In the genomic region with DNA sequence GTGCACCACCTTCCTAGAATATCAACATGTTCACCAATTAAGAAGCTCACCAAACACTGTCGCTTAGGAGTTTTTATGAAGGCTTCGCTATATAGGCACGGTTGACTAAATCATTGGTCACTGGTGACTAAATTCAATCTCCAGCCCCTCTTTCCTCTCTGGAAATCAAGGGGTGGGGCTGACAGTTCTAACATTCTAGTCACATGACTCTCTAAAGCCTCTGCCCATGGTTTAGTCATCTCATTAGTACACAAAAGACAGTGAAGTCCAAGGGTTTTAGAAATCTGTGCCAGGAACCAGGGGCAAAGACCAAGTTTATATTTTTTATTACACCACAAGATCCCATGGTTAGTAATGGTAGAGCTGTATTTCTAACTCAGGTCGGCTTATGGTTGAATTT, we compare ENCODE assay signal across 23 cellular contexts.
DNase-seq lines count a peak whose midpoint lies in the region; ATAC-seq and TF ChIP-seq lines count a peak whose summit lies in the region.
"Had no signal": no experiment of that assay in that cellular context is flagged by ENCODE, and none has a peak within 500 bp of the region (broad histone marks: within the 10 kb centered on the region; RNA-seq: fewer than 3 reads in every experiment).

No MANE protein-coding gene starts in this region.

- no peak overlapping the region for H3K4me3 ChIP-seq in epithelial cell of proximal tubule (ENCODE audit: low read depth, low read length)
- H3K4me3 ChIP-seq: GM23338, K562 had no signal

- TF ChIP-seq CTCF in epithelial cell of proximal tubule (conservative IDR thresholded peaks at IDR 0.05; ENCODE audit: low read depth, low read length) = no peak

- DNase-seq in A172 (ENCODE audit: low spot score) (peak; percentile 25), LoVo (ENCODE audit: low spot score) (peak; percentile 19), T1000 (lab: John Stamatoyannopoulos, UW) (peak; percentile 11), epithelial cell of proximal tubule (ENCODE audit: low read depth) (peak; percentile 77)
- DNase-seq in activated naive CD8-positive, alpha-beta T cell treated with anti-CD3 and anti-CD28 coated beads for 36 hours = no peak
- DNase-seq: 8988T; CD4-positive, CD25-positive, alpha-beta regulatory T cell; COR-L47; GDM1; HCEC 1CT; NCI-H1417; NCI-H187; NCI-H2107; NCI-H2227 treated with DMSO at 0.1 percent for 48 hours; NCI-H510A treated with DMSO at 0.1 percent for 48 hours; NCI-H82; OCI-M1 had no signal

- no peaks in the 10 kb centered on the region for H3K4me1 Mint-ChIP-seq in activated naive CD8-positive, alpha-beta T cell treated with anti-CD3 and anti-CD28 coated beads for 36 hours
- H3K4me1 Mint-ChIP-seq: B cell; CD4-positive, CD25-positive, alpha-beta regulatory T cell; GM23338 had no signal

- H3K4me3 Mint-ChIP-seq in activated naive CD8-positive, alpha-beta T cell treated with anti-CD3 and anti-CD28 coated beads for 36 hours = no peak overlapping the region
- H3K4me3 Mint-ChIP-seq: B cell; CD4-positive, CD25-positive, alpha-beta regulatory T cell; GM23338 had no signal

- no peak overlapping the region for H3K27ac Mint-ChIP-seq in activated naive CD8-positive, alpha-beta T cell treated with anti-CD3 and anti-CD28 coated beads for 36 hours
- H3K27ac Mint-ChIP-seq: B cell; CD4-positive, CD25-positive, alpha-beta regulatory T cell; GM23338 had no signal

- ATAC-seq in HG03280 (IDR thresholded peaks at IDR 0.05; ENCODE audit: unreplicated experiment) = no peak
- no peak for ATAC-seq in HG03139 (IDR thresholded peaks at IDR 0.05; ENCODE audit: unreplicated experiment)
- no peak for ATAC-seq in GM21619 (IDR thresholded peaks at IDR 0.05; ENCODE audit: unreplicated experiment)
- ATAC-seq: GM23338, K562 had no signal

- H3K9me3 Mint-ChIP-seq in activated naive CD8-positive, alpha-beta T cell treated with anti-CD3 and anti-CD28 coated beads for 36 hours = peaks cover 2% of the 10 kb centered on the region
- H3K9me3 Mint-ChIP-seq: GM23338 had no signal

- no peaks in the 10 kb centered on the region for H3K27me3 Mint-ChIP-seq in activated naive CD8-positive, alpha-beta T cell treated with anti-CD3 and anti-CD28 coated beads for 36 hours
- H3K27me3 Mint-ChIP-seq: B cell; CD4-positive, CD25-positive, alpha-beta regulatory T cell had no signal

- no peaks in the 10 kb centered on the region for H3K36me3 Mint-ChIP-seq in activated naive CD8-positive, alpha-beta T cell treated with anti-CD3 and anti-CD28 coated beads for 36 hours
- H3K36me3 Mint-ChIP-seq: CD4-positive, CD25-positive, alpha-beta regulatory T cell had no signal
